Comparison of ENCODE assay signal across 15 cellular contexts in the genomic region with DNA sequence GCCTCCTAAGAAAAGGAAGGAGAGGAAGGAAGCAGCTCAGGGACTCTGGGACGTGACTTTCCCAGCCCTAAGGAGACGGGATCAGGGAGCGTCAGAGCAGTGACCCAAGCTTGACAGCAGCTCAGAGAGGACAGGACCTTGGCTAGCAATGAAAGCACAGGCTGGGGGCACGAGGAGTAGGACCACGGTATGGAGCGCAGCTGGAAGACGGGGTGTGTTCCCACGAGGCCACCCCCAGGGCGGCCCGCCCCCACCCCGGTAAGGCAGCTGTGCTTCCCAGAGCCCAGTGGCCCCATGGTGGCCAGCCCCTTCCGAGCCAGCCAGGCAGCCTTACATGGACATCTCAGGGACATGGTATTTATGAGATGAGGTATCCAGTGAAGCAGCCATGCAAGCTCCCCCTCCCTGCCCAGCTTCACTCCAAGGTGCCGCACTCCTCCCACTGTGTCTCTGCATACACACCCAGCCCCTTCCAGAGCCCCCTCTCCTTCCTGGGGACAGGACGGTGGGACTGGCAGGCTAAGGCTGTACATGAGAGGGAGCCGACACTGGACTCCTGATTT. TPM values are rescaled to one million over a fixed set of nuclear protein-coding genes. Genes with fewer than 3 reads are reported as not detected.
DNase-seq lines count a peak whose midpoint lies in the region; ATAC-seq and TF ChIP-seq lines count a peak whose summit lies in the region.
"Had no signal": no experiment of that assay in that cellular context is flagged by ENCODE, and none has a peak within 500 bp of the region (broad histone marks: within the 10 kb centered on the region; RNA-seq: fewer than 3 reads in every experiment).

No MANE protein-coding gene starts in this region.

- intact Hi-C loops in adrenal gland (cut with DNase I) (no loop called here), heart left ventricle (cut with DNase I) (no loop called here)

- in situ Hi-C loops in ACHN (cut with HindIII; ENCODE audit: low pct_ligation_motif_present, low pct_unique_long_range_greater_than_20kb, low sequenced_read_pairs), result no loop called here

- 36 to 42% (median 40%) methylated on average over 6 to 15 of the region's 15 CpGs for WGBS in adrenal gland, 4 donors
- WGBS in heart left ventricle, 4 donors, result 34 to 56% (median 44%) methylated on average over 7 to 15 of the region's 15 CpGs

- peak overlapping the region; percentile 22 to 80 (median 46) for H3K27ac ChIP-seq in adrenal gland
- peak overlapping the region in 11 of 12 donors; percentile 38 to 97 (median 83) for H3K27ac ChIP-seq in heart left ventricle
- H3K27ac ChIP-seq in muscle layer of colon (ENCODE audit: low read depth, low read length), result peak overlapping the region; percentile 91
- H3K27ac ChIP-seq in thoracic aorta, result peak overlapping the region; percentile 88 to 93
- H3K27ac ChIP-seq: SJSA1 had no signal

- no peak overlapping the region for H3K4me3 ChIP-seq in adrenal gland
- peak overlapping the region in 2 of 12 donors; percentile 0 to 8 for H3K4me3 ChIP-seq in heart left ventricle
- H3K4me3 ChIP-seq in muscle layer of colon (ENCODE audit: low read depth in 1 of 2, low read length in 2 of 2), result peak overlapping the region; percentile 2 to 26
- peak overlapping the region; percentile 20 for H3K4me3 ChIP-seq in thoracic aorta
- H3K4me3 ChIP-seq: HAP-1, SJSA1 had no signal

- H3K36me3 ChIP-seq in adrenal gland (replicated peaks in 1 of 2) (no peaks in the 10 kb centered on the region), heart left ventricle (no peaks in the 10 kb centered on the region), muscle layer of colon (ENCODE audit: insufficient read depth, low read length) (no peaks in the 10 kb centered on the region), thoracic aorta (no peaks in the 10 kb centered on the region)
- H3K36me3 ChIP-seq: HAP-1, SJSA1 had no signal

- TF ChIP-seq POLR2A in adrenal gland (IDR thresholded peaks at IDR 0.05) (no peak), heart left ventricle (IDR thresholded peaks at IDR 0.05) (no peak)

- ATAC-seq in heart left ventricle, result peak in 3 of 4 donors; percentile 22 to 43 (median 38)
- ATAC-seq in thoracic aorta (ENCODE audit: insufficient number of reproducible peaks, low FRiP score, low read depth), result no peak
- ATAC-seq: stimulated activated effector memory CD8-positive, alpha-beta T cell treated with anti-CD3 and anti-CD28 coated beads, Interleukin-12 subunit alpha, Interleukin-12 subunit beta, amount 100 ng/mL, for 72 hours had no signal

- TF ChIP-seq CTCF in adrenal gland (IDR thresholded peaks at IDR 0.05) (no peak), heart left ventricle (IDR thresholded peaks at IDR 0.05) (no peak), thoracic aorta (IDR thresholded peaks at IDR 0.05) (no peak)

- H3K4me1 ChIP-seq in adrenal gland (replicated peaks in 1 of 2), result peaks cover 41 to 69% of the 10 kb centered on the region in 2 donors
- H3K4me1 ChIP-seq in heart left ventricle, result peaks cover 18 to 93% (median 70%) of the 10 kb centered on the region in 12 donors
- peaks cover 93% of the 10 kb centered on the region for H3K4me1 ChIP-seq in muscle layer of colon (ENCODE audit: insufficient read depth, low read length)
- peaks cover 49 to 96% of the 10 kb centered on the region in 2 donors for H3K4me1 ChIP-seq in thoracic aorta (ENCODE audit: control insufficient read depth in 1 of 2, low read depth in 2 of 2)
- H3K4me1 ChIP-seq: HAP-1 had no signal

- DNase-seq in adrenal gland (peak in 4 of 7 donors; percentile 63 to 68 (median 66)), heart left ventricle (peak; percentile 60 to 76 (median 63)), thoracic aorta (ENCODE audit: low spot score) (no peak), DMS53 (lab: John Stamatoyannopoulos, UW) (no peak), AG20443 (ENCODE audit: low spot score) (no peak), midbrain (lab: John Stamatoyannopoulos, UW) (no peak), ACHN (no peak)
- DNase-seq: activated CD4-positive, alpha-beta T cell treated with anti-CD3 and anti-CD28 coated beads, Interleukin-2, amount 50 U/mL, for 4 hours; DMS79; effector CD4-positive, alpha-beta T cell; NCI-H1092 had no signal

- no peaks in the 10 kb centered on the region for H3K9me3 ChIP-seq in adrenal gland (replicated peaks in 1 of 3)
- no peaks in the 10 kb centered on the region for H3K9me3 ChIP-seq in heart left ventricle
- H3K9me3 ChIP-seq in muscle layer of colon (ENCODE audit: low read length), result no peaks in the 10 kb centered on the region
- no peaks in the 10 kb centered on the region for H3K9me3 ChIP-seq in thoracic aorta
- H3K9me3 ChIP-seq: HAP-1, SJSA1 had no signal

- peak overlapping the region; percentile 85 for H3K9ac ChIP-seq in muscle layer of colon (ENCODE audit: low read length)

- H3K27me3 ChIP-seq in adrenal gland, result no peaks in the 10 kb centered on the region
- H3K27me3 ChIP-seq in heart left ventricle, result no peaks in the 10 kb centered on the region
- no peaks in the 10 kb centered on the region for H3K27me3 ChIP-seq in muscle layer of colon (ENCODE audit: control insufficient read depth in 1 of 2, insufficient read depth in 2 of 2, low read length in 2 of 2)
- H3K27me3 ChIP-seq in thoracic aorta (replicated peaks; ENCODE audit: insufficient read depth), result no peaks in the 10 kb centered on the region
- H3K27me3 ChIP-seq: SJSA1 had no signal

RNA-seq across cellular contexts. Expression of gene TNS1, which starts 45.8 kb away (rescaled TPM):
- total RNA-seq in adrenal gland (100 to 1,000 TPM; 238 to 341 (median 304) TPM), heart left ventricle (100 to 1,000 TPM; 513 to 899 (median 742) TPM), thoracic aorta (1,000 to 10,000 TPM; 1,836 to 2,296 TPM)
- polyA plus RNA-seq in adrenal gland (100 to 1,000 TPM in 2 of 3 donors, 10 to 100 TPM in 1; 46.7 to 123 (median 122) TPM), heart left ventricle (100 to 1,000 TPM; 243 to 339 TPM)

Comparison
In these comparisons a context has a peak if more than half of its experiments do, and no peak if none do; other contexts are left out.
1. DNase-seq: peak in adrenal gland (4 of 7) and heart left ventricle (5 of 5); none in thoracic aorta (single experiment), DMS53 (single experiment), AG20443 (single experiment), midbrain (single experiment) and ACHN (single experiment).
2. H3K4me3 ChIP-seq: peak in muscle layer of colon (2 of 2) and thoracic aorta (single experiment); none in adrenal gland (0 of 4).
3. Peak in every context shown above with its lines, with median percentiles within 50 percentile points of each other: H3K27ac ChIP-seq.